Comparison of ENCODE assay signal across 8 cellular contexts in genomic region chr20:38447251-38447661, GRCh38. TPM values are rescaled to one million over a fixed set of nuclear protein-coding genes. Genes with fewer than 3 reads are reported as not detected.
DNase-seq lines count a peak whose midpoint lies in the region; ATAC-seq and TF ChIP-seq lines count a peak whose summit lies in the region.

No MANE protein-coding gene starts in this region.

- TF ChIP-seq CTCF in Panc1 (IDR thresholded peaks at IDR 0.05) (no peak), neutrophil (IDR thresholded peaks at IDR 0.05) (no peak), GM13976 (IDR thresholded peaks at IDR 0.05; ENCODE audit: borderline replicate concordance, control extremely low read depth, extremely low read depth, insufficient read depth, missing control alignments) (no peak)

- intact Hi-C loops in CD4-positive, alpha-beta memory T cell (cut with micrococcal nuclease), result loop anchor here (10.0 kb wide), 1 partner anchor 412 kb away; the partner anchor contains the start of genes RPRD1B and TTI1
- intact Hi-C loops in Panc1 (cut with micrococcal nuclease; ENCODE audit: unreplicated experiment), result no loop called here

- peak overlapping the region; percentile 61 to 92 (median 80) for H3K27ac Mint-ChIP-seq in CD4-positive, alpha-beta memory T cell

- peak overlapping the region; percentile 72 to 95 (median 85) for H3K4me3 Mint-ChIP-seq in CD4-positive, alpha-beta memory T cell

- DNase-seq in CD4-positive, alpha-beta memory T cell, result no peak
- DNase-seq in Panc1 (ENCODE audit: low read depth, low spot score) (no peak), GM13976 (ENCODE audit: low spot score) (no peak), superior temporal gyrus (ENCODE audit: extremely low spot score) (no peak), NCI-H524 treated with DMSO at 0.1 percent for 48 hours (lab: John Stamatoyannopoulos, UW) (no peak)
- DNase-seq in effector CD8-positive, alpha-beta T cell (lab: John Stamatoyannopoulos, UW), result no peak

- H3K4me1 Mint-ChIP-seq in CD4-positive, alpha-beta memory T cell, result peaks cover 10 to 39% (median 22%) of the 10 kb centered on the region in 4 donors

- H3K36me3 Mint-ChIP-seq in CD4-positive, alpha-beta memory T cell, result peaks cover 23 to 26% of the 10 kb centered on the region in 2 donors

- no peak for ATAC-seq in Panc1

- H3K36me3 ChIP-seq in CD4-positive, alpha-beta memory T cell (ENCODE audit: insufficient read depth, low read length), result peaks cover 12% of the 10 kb centered on the region
- H3K36me3 ChIP-seq in Panc1 (ENCODE audit: control insufficient read depth, insufficient read depth, low read length), result peaks cover 2% of the 10 kb centered on the region; the same call in 1 of the 2 replicates
- peaks cover 5 to 12% of the 10 kb centered on the region in 2 donors for H3K36me3 ChIP-seq in esophagus (ENCODE audit: control insufficient read depth in 2 of 2, insufficient read depth in 2 of 2, low read length in 1 of 2)
- peaks cover 6% of the 10 kb centered on the region for H3K36me3 ChIP-seq in neutrophil

- H3K9me3 Mint-ChIP-seq in CD4-positive, alpha-beta memory T cell, result peaks cover 0 to 1% (median 0%) of the 10 kb centered on the region in 8 donors

- in situ Hi-C loops in Panc1 (cut with HindIII; ENCODE audit: low pct_unique_long_range_greater_than_20kb, low sequenced_read_pairs), result no loop called here
- in situ Hi-C loops in GM13976 (cut with MboI; ENCODE audit: low sequenced_read_pairs, unreplicated experiment), result no loop called here

- H3K4me3 ChIP-seq in CD4-positive, alpha-beta memory T cell (ENCODE audit: low read length in 2 of 2), result peak overlapping the region; percentile 68 to 94
- H3K4me3 ChIP-seq in Panc1 (ENCODE audit: low read depth in 2 of 2, low read length in 2 of 2) (peak overlapping the region; percentile 86 to 88), esophagus (ENCODE audit: low read depth in 1 of 2, low read length in 2 of 2) (peak overlapping the region; percentile 85 to 89), neutrophil (ENCODE audit: low read depth in 1 of 2, low read length in 1 of 2) (peak overlapping the region; percentile 74 to 89)

- no peaks in the 10 kb centered on the region for H3K9me3 ChIP-seq in CD4-positive, alpha-beta memory T cell (ENCODE audit: control insufficient read depth in 1 of 2, low read length in 2 of 2)
- no peaks in the 10 kb centered on the region for H3K9me3 ChIP-seq in Panc1 (ENCODE audit: control insufficient read depth, insufficient read depth, low read depth, low read length)
- no peaks in the 10 kb centered on the region for H3K9me3 ChIP-seq in esophagus (ENCODE audit: control insufficient read depth in 2 of 2, insufficient read depth in 1 of 2, low read depth in 1 of 2, low read length in 1 of 2)
- H3K9me3 ChIP-seq in neutrophil, result no peaks in the 10 kb centered on the region

- peak overlapping the region; percentile 68 for H3K27ac ChIP-seq in CD4-positive, alpha-beta memory T cell (ENCODE audit: low read depth, low read length)
- H3K27ac ChIP-seq in Panc1 (ENCODE audit: low read length) (peak overlapping the region; percentile 93), esophagus (ENCODE audit: low read depth in 2 of 2, low read length in 1 of 2) (peak overlapping the region in 1 of 2 donors; percentile 81), neutrophil (no peak overlapping the region)

- H3K27me3 ChIP-seq in CD4-positive, alpha-beta memory T cell (ENCODE audit: insufficient read depth, low read length), result no peaks in the 10 kb centered on the region
- no peaks in the 10 kb centered on the region for H3K27me3 ChIP-seq in Panc1 (ENCODE audit: control insufficient read depth, insufficient read depth, low read length)
- no peaks in the 10 kb centered on the region for H3K27me3 ChIP-seq in esophagus (ENCODE audit: control insufficient read depth in 1 of 2, insufficient read depth in 2 of 2, low read length in 2 of 2)
- peaks cover 10% of the 10 kb centered on the region for H3K27me3 ChIP-seq in neutrophil

- BruUV-seq in Panc1 (replicated peaks; lab: Mats Ljungman, UMichigan), result TSS peak; percentile 83

- CTCF ChIA-PET in CD4-positive, alpha-beta memory T cell (lab: Charles Lee; ENCODE audit: partially characterized antibody), result interaction anchor here (1.2 to 3.6 kb wide), 4 partner anchors 9 to 29 kb away, joined by 3 to 105 read pairs (median 28); partner anchors contain the start of genes RALGAPB and SNHG17
- CTCF ChIA-PET in Panc1 (lab: Charles Lee), result interaction anchor here (0.6 to 1.1 kb wide), 2 partner anchors 12 to 17 kb away, joined by 4 to 5 read pairs; partner anchors contain the start of gene SNHG17

- POLR2A ChIA-PET in CD4-positive, alpha-beta memory T cell (lab: Charles Lee; ENCODE audit: partially characterized antibody), result interaction anchor here (1.1 to 5.7 kb wide), 5 partner anchors 10 to 25 kb away, joined by 3 to 170 read pairs (median 20); partner anchors contain the start of genes RALGAPB and SNHG17
- POLR2A ChIA-PET in Panc1 (lab: Charles Lee), result interaction anchor here (1.1 kb wide), 1 partner anchor 12 kb away, joined by 4 read pairs; the partner anchor contains the start of gene SNHG17

- 39 to 42% methylated on average over 12 of the region's 12 CpGs for WGBS in esophagus, 2 donors

- no peaks in the 10 kb centered on the region for H3K27me3 Mint-ChIP-seq in CD4-positive, alpha-beta memory T cell

- H3K4me1 ChIP-seq in CD4-positive, alpha-beta memory T cell (ENCODE audit: insufficient read depth, low read length), result peaks cover 21% of the 10 kb centered on the region
- peaks cover 13% of the 10 kb centered on the region for H3K4me1 ChIP-seq in Panc1 (ENCODE audit: control insufficient read depth, insufficient read depth, low read length)
- H3K4me1 ChIP-seq in esophagus (ENCODE audit: control insufficient read depth in 2 of 2, insufficient read depth in 2 of 2, low read length in 1 of 2), result peaks cover 4 to 6% of the 10 kb centered on the region in 2 donors
- H3K4me1 ChIP-seq in neutrophil (ENCODE audit: control insufficient read depth in 1 of 2, insufficient read depth in 1 of 2, low read depth in 1 of 2, low read length in 1 of 2), result peaks cover 6 to 10% of the 10 kb centered on the region in 2 experiments

RNA-seq across cellular contexts. Expression of gene SNHG17, which starts 12.1 kb away (rescaled TPM):
- total RNA-seq in CD4-positive, alpha-beta memory T cell, result 10 to 100 TPM; 46.0 to 49.8 TPM
- 100 to 1,000 TPM in 1 of 2 donors, 10 to 100 TPM in 1; 43.7 to 109 TPM for polyA plus RNA-seq in CD4-positive, alpha-beta memory T cell
- 60.1 TPM for total RNA-seq in Panc1 (2021; ENCODE audit: unreplicated experiment)
- polyA plus RNA-seq in Panc1 (2012; ENCODE audit: insufficient read length), result 50.2 TPM
- polyA plus RNA-seq in esophagus, result 10 to 100 TPM; 32.6 to 39.3 TPM

RNA-seq across cellular contexts. Expression of gene RALGAPB, which starts 25.4 kb away (rescaled TPM):
- total RNA-seq in CD4-positive, alpha-beta memory T cell, result 10 to 100 TPM; 54.8 to 57.4 TPM
- polyA plus RNA-seq in CD4-positive, alpha-beta memory T cell, result 10 to 100 TPM in 1 of 2 donors, 1 to 10 TPM in 1; 9.0 to 15.6 TPM
- total RNA-seq in Panc1 (2021; ENCODE audit: unreplicated experiment), result 33.1 TPM
- 14.2 TPM for polyA plus RNA-seq in Panc1 (2012; ENCODE audit: insufficient read length)
- 10 to 100 TPM in 1 of 2 donors, 1 to 10 TPM in 1; 9.6 to 10.3 TPM for polyA plus RNA-seq in esophagus
